12 cellular contexts compared by ENCODE assay signal in genomic region chr20:19817017-19817416, GRCh38. TPM values are rescaled to one million over a fixed set of nuclear protein-coding genes. Genes with fewer than 3 reads are reported as not detected.
DNase-seq lines count a peak whose midpoint lies in the region; ATAC-seq and TF ChIP-seq lines count a peak whose summit lies in the region.
"Had no signal": no experiment of that assay in that cellular context is flagged by ENCODE, and none has a peak within 500 bp of the region (broad histone marks: within the 10 kb centered on the region; RNA-seq: fewer than 3 reads in every experiment).

No MANE protein-coding gene starts in this region.

- H3K4me3 ChIP-seq in RWPE2 (ENCODE audit: severe bottlenecking) = no peak overlapping the region
- no peak overlapping the region for H3K4me3 ChIP-seq in fibroblast of the aortic adventitia (ENCODE audit: low read depth, low read length)
- H3K4me3 ChIP-seq: thoracic aorta had no signal

- DNase-seq in ELR (ENCODE audit: low read depth) (peak; percentile 99), RWPE2 (ENCODE audit: low spot score) (peak; percentile 92), fibroblast of the aortic adventitia (ENCODE audit: low read depth) (peak; percentile 95), renal cortical epithelial cell (ENCODE audit: low read depth) (peak; percentile 96)
- DNase-seq: activated T-cell treated with anti-CD3 and anti-CD28 coated beads for 4 hours; MV-4-11; stimulated activated CD4-positive, alpha-beta T cell treated with anti-CD3 and anti-CD28 coated beads, Interleukin-4, amount 100 ng/mL, for 24 hours had no signal

- H3K9me3 ChIP-seq in RWPE2 (ENCODE audit: severe bottlenecking) = no peaks in the 10 kb centered on the region
- H3K9me3 ChIP-seq: thoracic aorta had no signal

- H3K36me3 ChIP-seq in RWPE2 (ENCODE audit: low read depth) = no peaks in the 10 kb centered on the region
- H3K36me3 ChIP-seq: thoracic aorta had no signal

- H3K27me3 ChIP-seq in RWPE2 (ENCODE audit: insufficient read depth, poor library complexity, severe bottlenecking) = no peaks in the 10 kb centered on the region

- peak overlapping the region; percentile 97 for H3K27ac ChIP-seq in RWPE2 (ENCODE audit: poor library complexity, severe bottlenecking)

- TF ChIP-seq CTCF in RWPE2 (IDR thresholded peaks at IDR 0.05; ENCODE audit: poor library complexity, severe bottlenecking) (no peak), fibroblast of the aortic adventitia (IDR thresholded peaks at IDR 0.05; ENCODE audit: insufficient read depth, low read length) (no peak)

- peaks cover 36% of the 10 kb centered on the region for H3K4me1 ChIP-seq in RWPE2 (ENCODE audit: insufficient read depth, poor library complexity, severe bottlenecking)

- ATAC-seq in RWPE2 (ENCODE audit: low read depth) (peak; percentile 85), GM19452 (IDR thresholded peaks at IDR 0.05; ENCODE audit: unreplicated experiment) (no peak), GM19467 (IDR thresholded peaks at IDR 0.05; ENCODE audit: unreplicated experiment) (no peak), HG02884 (IDR thresholded peaks at IDR 0.05; ENCODE audit: unreplicated experiment) (no peak), HG03097 (IDR thresholded peaks at IDR 0.05; ENCODE audit: low FRiP score, unreplicated experiment) (no peak)

RNA-seq across cellular contexts. Expression of gene RIN2, which starts 59.0 kb away (rescaled TPM):
- total RNA-seq in fibroblast of the aortic adventitia (ENCODE audit: low replicate concordance) (36.6 and 61.1 TPM in 2 replicates), renal cortical epithelial cell (56.1 and 80.6 TPM in 2 replicates)
